ENCODE assay signal across 13 cellular contexts in the genomic region with DNA sequence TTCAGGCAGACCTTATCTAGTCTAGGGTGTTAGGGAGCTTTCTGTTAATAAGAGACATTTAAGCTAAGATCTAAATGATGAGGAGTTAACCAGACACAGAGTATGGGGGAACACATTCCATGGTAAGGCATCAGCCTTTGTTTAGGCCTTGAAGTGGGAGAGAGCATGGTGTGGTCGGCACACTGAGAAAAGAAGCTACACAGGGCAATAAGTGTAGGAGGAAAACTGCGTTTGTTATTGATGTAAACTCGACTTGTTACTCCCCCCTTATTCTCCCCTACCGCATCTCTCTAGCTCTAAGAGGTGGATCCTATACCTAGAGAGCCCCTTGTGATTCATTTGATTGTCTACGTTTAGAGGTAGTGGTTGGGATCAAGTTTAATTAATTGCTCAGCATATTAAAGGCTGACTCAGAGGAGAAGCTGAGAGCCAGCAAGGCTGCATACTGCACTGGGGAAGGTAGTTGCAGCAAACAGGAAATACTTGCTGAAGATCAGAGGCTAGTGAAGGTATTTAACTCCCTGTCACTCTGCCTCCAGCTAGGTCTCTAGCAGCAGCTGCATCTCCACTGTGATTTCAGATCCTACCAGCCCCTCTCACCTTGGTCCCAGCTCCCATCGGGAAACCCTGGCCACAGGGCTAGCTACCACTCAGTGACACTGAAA.
DNase-seq lines count a peak whose midpoint lies in the region; ATAC-seq and TF ChIP-seq lines count a peak whose summit lies in the region.
"Had no signal": no experiment of that assay in that cellular context is flagged by ENCODE, and none has a peak within 500 bp of the region (broad histone marks: within the 10 kb centered on the region; RNA-seq: fewer than 3 reads in every experiment).

No MANE protein-coding gene starts in this region.

- H3K27ac ChIP-seq in ovary (no peak overlapping the region), spleen (no peak overlapping the region)
- H3K27ac ChIP-seq: suprapubic skin had no signal

- H3K36me3 ChIP-seq in MG63 = no peaks in the 10 kb centered on the region
- no peaks in the 10 kb centered on the region for H3K36me3 ChIP-seq in ovary
- no peaks in the 10 kb centered on the region for H3K36me3 ChIP-seq in spleen
- H3K36me3 ChIP-seq: suprapubic skin had no signal

- H3K9me3 ChIP-seq in MG63 (no peaks in the 10 kb centered on the region), ovary (no peaks in the 10 kb centered on the region), spleen (no peaks in the 10 kb centered on the region)
- H3K9me3 ChIP-seq: suprapubic skin had no signal

- H3K27me3 ChIP-seq in MG63 (no peaks in the 10 kb centered on the region), ovary (no peaks in the 10 kb centered on the region), spleen (replicated peaks in 1 of 7) (peaks cover 0 to 7% (median 0%) of the 10 kb centered on the region in 7 donors)

- no peak overlapping the region for H3K4me3 Mint-ChIP-seq in naive thymus-derived CD8-positive, alpha-beta T cell
- H3K4me3 Mint-ChIP-seq: activated naive CD8-positive, alpha-beta T cell had no signal

- peak overlapping the region in 1 of 10 donors; percentile 24 for H3K27ac Mint-ChIP-seq in naive thymus-derived CD8-positive, alpha-beta T cell
- H3K27ac Mint-ChIP-seq: activated naive CD8-positive, alpha-beta T cell had no signal

- H3K4me3 ChIP-seq in MG63 (no peak overlapping the region), ovary (no peak overlapping the region), spleen (no peak overlapping the region)
- H3K4me3 ChIP-seq: suprapubic skin had no signal

- no peaks in the 10 kb centered on the region for H3K4me1 ChIP-seq in ovary (ENCODE audit: insufficient read depth)
- H3K4me1 ChIP-seq in spleen = peaks cover 0 to 5% (median 0%) of the 10 kb centered on the region in 6 donors
- H3K4me1 ChIP-seq: Caco-2, suprapubic skin had no signal

- TF ChIP-seq CTCF in ovary (IDR thresholded peaks at IDR 0.05) = no peak
- TF ChIP-seq CTCF in spleen (IDR thresholded peaks at IDR 0.05 in 8 of 11, conservative IDR thresholded peaks at IDR 0.05 in 3 of 11) = no peak

- ATAC-seq in naive thymus-derived CD8-positive, alpha-beta T cell = peak; percentile 53 to 57

- H3K36me3 Mint-ChIP-seq in naive thymus-derived CD8-positive, alpha-beta T cell = no peaks in the 10 kb centered on the region
- H3K36me3 Mint-ChIP-seq: activated naive CD8-positive, alpha-beta T cell had no signal

- WGBS in ovary, 3 donors = 19 to 31% (median 22%) methylated on average over 6 of the region's 6 CpGs
- WGBS in spleen, 5 donors = 49 to 65% (median 53%) methylated on average over 6 of the region's 6 CpGs

- in situ Hi-C loops in Caki2 (cut with HindIII; ENCODE audit: low pct_unique_long_range_greater_than_20kb, low sequenced_read_pairs) = no loop called here

- TF ChIP-seq POLR2A in ovary (IDR thresholded peaks at IDR 0.05) (no peak), spleen (IDR thresholded peaks at IDR 0.05) (no peak)

- peak; percentile 37 for DNase-seq in Caki2 (ENCODE audit: low read depth)
- peak; percentile 30 for DNase-seq in MG63
- DNase-seq in dermis blood vessel endothelial cell = peak; percentile 23
- DNase-seq in naive thymus-derived CD8-positive, alpha-beta T cell = peak in 1 of 10 donors; percentile 15
- no peak for DNase-seq in cerebellar cortex (ENCODE audit: low spot score)
- DNase-seq in ovary = no peak
- no peak for DNase-seq in spleen
- DNase-seq in NCI-H1092 treated with DMSO at 0.1 percent for 48 hours (lab: John Stamatoyannopoulos, UW) = no peak
- DNase-seq: erythroblast, NCI-H524 treated with DMSO at 0.1 percent for 48 hours had no signal

- H3K4me1 Mint-ChIP-seq in naive thymus-derived CD8-positive, alpha-beta T cell = peaks cover 0 to 10% (median 4%) of the 10 kb centered on the region in 4 donors

- no peaks in the 10 kb centered on the region for H3K9me3 Mint-ChIP-seq in naive thymus-derived CD8-positive, alpha-beta T cell

- POLR2A ChIA-PET in naive thymus-derived CD8-positive, alpha-beta T cell (lab: Charles Lee) = interaction anchor here (0.5 kb wide), 1 partner anchor 97 kb away, joined by 3 read pairs; no protein-coding TSS in a partner anchor

- intact Hi-C loops in ovary (cut with DNase I) (no loop called here), spleen (cut with DNase I; ENCODE audit: low total_unique reads) (no loop called here)

- TF ChIP-seq EP300 in ovary (IDR thresholded peaks at IDR 0.05) = no peak

- H3K27me3 Mint-ChIP-seq in naive thymus-derived CD8-positive, alpha-beta T cell = peaks cover 2 to 35% (median 12%) of the 10 kb centered on the region in 5 donors

Comparison
In these comparisons a context has a peak if more than half of its experiments do, and no peak if none do; other contexts are left out.
1. DNase-seq: peak in Caki2 (single experiment), MG63 (single experiment) and dermis blood vessel endothelial cell (single experiment); none in cerebellar cortex (single experiment), ovary (0 of 5), spleen (single experiment) and NCI-H1092 treated with DMSO at 0.1 percent for 48 hours (single experiment).